In the genomic region with DNA sequence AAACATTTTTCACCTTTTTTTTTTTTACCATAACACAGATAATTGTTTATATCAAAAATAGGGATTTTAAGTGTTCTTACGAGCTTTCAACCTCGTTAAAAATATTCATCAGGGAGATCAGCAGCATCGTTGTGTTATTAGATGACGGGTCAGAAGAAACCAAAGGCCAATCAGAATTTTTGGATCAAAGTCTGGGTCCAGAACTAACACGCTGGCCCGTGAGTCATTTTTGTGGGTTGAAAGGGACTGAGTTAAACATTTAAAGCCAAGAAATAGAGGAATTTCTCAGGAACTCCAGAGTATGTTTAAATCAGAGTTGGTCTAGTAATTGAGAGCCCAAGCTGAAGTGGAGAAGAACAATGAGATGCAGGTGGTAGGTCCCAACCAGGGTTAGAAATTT, we compare ENCODE assay signal across 14 cellular contexts.
DNase-seq lines count a peak whose midpoint lies in the region; TF ChIP-seq lines count a peak whose summit lies in the region.
"Had no signal": no experiment of that assay in that cellular context is flagged by ENCODE, and none has a peak within 500 bp of the region (broad histone marks: within the 10 kb centered on the region; RNA-seq: fewer than 3 reads in every experiment).

No MANE protein-coding gene starts in this region.

- H3K36me3 ChIP-seq in MG63 (no peaks in the 10 kb centered on the region), hepatocyte (replicated peaks; ENCODE audit: insufficient read depth, low read depth) (no peaks in the 10 kb centered on the region)
- H3K36me3 ChIP-seq: BE2C had no signal

- DNase-seq in ELR (ENCODE audit: low read depth) (peak; percentile 1), MG63 (peak; percentile 21), hepatocyte (ENCODE audit: low spot score) (no peak), HUDEP-2 (lab: John Stamatoyannopoulos, UW; ENCODE audit: unreplicated experiment in 76 of 76) (no peak), nucleus accumbens (lab: John Stamatoyannopoulos, UW) (no peak)
- DNase-seq in activated naive CD4-positive, alpha-beta T cell (lab: John Stamatoyannopoulos, UW), result no peak
- no peak for DNase-seq in activated CD4-positive, alpha-beta T cell treated with anti-CD3 and anti-CD28 coated beads, Interleukin-2, amount 50 U/mL, for 48 hours
- DNase-seq: BE2C; CD8-positive, alpha-beta T cell; DMS53; GM23248; H7; IMR-90 had no signal

- H3K4me3 ChIP-seq in MG63, result no peak overlapping the region
- no peak overlapping the region for H3K4me3 ChIP-seq in hepatocyte
- H3K4me3 ChIP-seq: GM23248 had no signal

- H3K9me3 ChIP-seq in MG63 (no peaks in the 10 kb centered on the region), hepatocyte (ENCODE audit: low read depth) (no peaks in the 10 kb centered on the region)
- H3K9me3 ChIP-seq: BE2C had no signal

- H2AFZ ChIP-seq in hepatocyte, result no peak overlapping the region
- H2AFZ ChIP-seq: GM23248 had no signal

- H3K27ac ChIP-seq in hepatocyte, result no peak overlapping the region
- H3K27ac ChIP-seq: C4-2B, GM23248 had no signal

- H3K4me2 ChIP-seq in hepatocyte, result peak overlapping the region; percentile 71

- no peaks in the 10 kb centered on the region for H3K9me2 ChIP-seq in hepatocyte (replicated peaks; ENCODE audit: insufficient read depth)

- H4K20me1 ChIP-seq in hepatocyte (ENCODE audit: insufficient read depth, poor library complexity, severe bottlenecking), result no peaks in the 10 kb centered on the region

- H3K27me3 ChIP-seq in MG63, result no peaks in the 10 kb centered on the region; the same call in none of the 2 replicates
- no peaks in the 10 kb centered on the region for H3K27me3 ChIP-seq in hepatocyte

- TF ChIP-seq CTCF in hepatocyte (IDR thresholded peaks at IDR 0.05; ENCODE audit: poor library complexity), result no peak

- peaks cover 8% of the 10 kb centered on the region for H3K4me1 ChIP-seq in hepatocyte (ENCODE audit: insufficient read depth)
- H3K4me1 ChIP-seq: BE2C had no signal

- whole genome bisulfite sequencing in hepatocyte (ENCODE audit: low lambda C conversion rate, missing lambda C conversion rate), result 48% methylated on average over 6 of the region's 6 CpGs

- no peaks in the 10 kb centered on the region for H3K79me2 ChIP-seq in hepatocyte

Comparison
In these comparisons a context has a peak if more than half of its experiments do, and no peak if none do; other contexts are left out.
1. DNase-seq: peak in ELR (single experiment) and MG63 (single experiment); none in hepatocyte (single experiment), HUDEP-2 (0 of 76), activated naive CD4-positive, alpha-beta T cell (0 of 4), activated CD4-positive, alpha-beta T cell treated with anti-CD3 and anti-CD28 coated beads, Interleukin-2, amount 50 U/mL, for 48 hours (0 of 2) and nucleus accumbens (0 of 56).